7 cellular contexts compared by ENCODE assay signal in genomic region chr17:74780443-74781238, GRCh38. TPM values are rescaled to one million over a fixed set of nuclear protein-coding genes. Genes with fewer than 3 reads are reported as not detected.
DNase-seq lines count a peak whose midpoint lies in the region; ATAC-seq, FAIRE-seq and TF ChIP-seq lines count a peak whose summit lies in the region.

No MANE protein-coding gene starts in this region.

- no peaks in the 10 kb centered on the region for H4K20me1 ChIP-seq in HepG2 (ENCODE audit: insufficient read depth, low read length)

- peak; percentile 92 for TF ChIP-seq RAD21 in HepG2 (CRISPR knock-in tag; IDR thresholded peaks at IDR 0.05)

- no peak overlapping the region for H3K4me2 ChIP-seq in HepG2 (ENCODE audit: low read depth, low read length)

- ATAC-seq in HepG2 (peak; percentile 82), GM21360 (IDR thresholded peaks at IDR 0.05; ENCODE audit: unreplicated experiment) (no peak)

- H3K27ac ChIP-seq in HepG2 (ENCODE audit: extremely low read length, insufficient read depth, low read length), result no peak overlapping the region

- TF ChIP-seq EP300 in HepG2 (IDR thresholded peaks at IDR 0.05; ENCODE audit: low read depth in 2 of 2, low read length in 2 of 2) (no peak), HepG2 (CRISPR knock-in tag; IDR thresholded peaks at IDR 0.05; ENCODE audit: borderline replicate concordance) (no peak)

- no peak overlapping the region for H3K4me3 ChIP-seq in HepG2 (replicated peaks in 1 of 3; ENCODE audit: insufficient read depth in 1 of 3, low read depth in 2 of 3, low read length in 3 of 3)

- peaks cover 63% of the 10 kb centered on the region for H3K36me3 Mint-ChIP-seq in activated CD4-positive, alpha-beta memory T cell treated with anti-CD3 and anti-CD28 coated beads, Interleukin-2, amount 10 ng/mL, durations not matched to agents 7 days and 5 days (ENCODE audit: low read depth)

- peak overlapping the region; percentile 65 for H3K4me3 Mint-ChIP-seq in activated CD4-positive, alpha-beta memory T cell treated with anti-CD3 and anti-CD28 coated beads, Interleukin-2, amount 10 ng/mL, durations not matched to agents 7 days and 5 days

- H3K27ac Mint-ChIP-seq in activated CD4-positive, alpha-beta memory T cell treated with anti-CD3 and anti-CD28 coated beads, Interleukin-2, amount 10 ng/mL, durations not matched to agents 7 days and 5 days, result peak overlapping the region; percentile 99

- DNase-seq in G401 (ENCODE audit: low spot score) (peak; percentile 64), LHCN-M2 (ENCODE audit: low read depth) (peak; percentile 64), HepG2 (ENCODE audit: low spot score) (peak; percentile 88), NCI-H1930 (lab: John Stamatoyannopoulos, UW) (no peak)
- peak; percentile 58 for DNase-seq in activated CD4-positive, alpha-beta memory T cell treated with anti-CD3 and anti-CD28 coated beads, Interleukin-2, amount 10 ng/mL, durations not matched to agents 7 days and 5 days
- DNase-seq in activated CD4-positive, CD25-positive, alpha-beta regulatory T cell treated with anti-CD3 and anti-CD28 coated beads, Interleukin-2, amount 50 U/mL, for 72 hours, result no peak

- H3K36me3 ChIP-seq in HepG2 (replicated peaks in 1 of 2; ENCODE audit: control insufficient read depth in 1 of 2, insufficient read depth in 2 of 2, low read length in 2 of 2), result peaks cover 0 to 4% of the 10 kb centered on the region in 2 experiments; a peak in 2 of 5 replicates

- no peak overlapping the region for H2AFZ ChIP-seq in HepG2 (ENCODE audit: low read length)

- POLR2A ChIA-PET in activated CD4-positive, alpha-beta memory T cell treated with anti-CD3 and anti-CD28 coated beads, Interleukin-2, amount 10 ng/mL, durations not matched to agents 7 days and 5 days (lab: Charles Lee), result interaction anchor here (1.0 to 3.3 kb wide), 13 partner anchors 8 to 123 kb away, joined by 3 to 68 read pairs (median 12); partner anchors contain the start of genes FDXR, NHERF1 and RAB37
- POLR2A ChIA-PET in HepG2 (lab: Yijun Ruan, JAX), result interaction anchor here (29.3 kb wide), 1 partner anchor 26 kb away, joined by 1459 read pairs; the partner anchor contains the start of gene NHERF1

- WGBS in HepG2 (ENCODE audit: low lambda C conversion rate), result 56% methylated on average over 7 of the region's 7 CpGs

- no peaks in the 10 kb centered on the region for H3K9me3 Mint-ChIP-seq in activated CD4-positive, alpha-beta memory T cell treated with anti-CD3 and anti-CD28 coated beads, Interleukin-2, amount 10 ng/mL, durations not matched to agents 7 days and 5 days

- CTCF ChIA-PET in activated CD4-positive, alpha-beta memory T cell treated with anti-CD3 and anti-CD28 coated beads, Interleukin-2, amount 10 ng/mL, durations not matched to agents 7 days and 5 days (lab: Charles Lee), result interaction anchor here (0.7 to 4.8 kb wide), 16 partner anchors 10 to 125 kb away, joined by 3 to 32 read pairs (median 8); partner anchors contain the start of genes NHERF1 and RAB37
- CTCF ChIA-PET in HepG2 (lab: Yijun Ruan, JAX; ENCODE audit: low intra/inter-chr PET ratio, low total read pairs), result interaction anchor here (0.9 to 5.7 kb wide), 8 partner anchors 10 to 123 kb away, joined by 3 to 103 read pairs (median 6); partner anchors contain the start of gene NHERF1

- in situ Hi-C loops in G401 (cut with HindIII; ENCODE audit: low sequenced_read_pairs), result no loop called here
- in situ Hi-C loops in HepG2 (cut with HindIII; ENCODE audit: extremely low pct_ligation_motif_present, low pct_unique_long_range_greater_than_20kb), result loop anchor here (5.0 kb wide), 2 partner anchors 33 to 123 kb away; partner anchors contain the start of gene NHERF1

- peaks cover 89% of the 10 kb centered on the region for H3K4me1 Mint-ChIP-seq in activated CD4-positive, alpha-beta memory T cell treated with anti-CD3 and anti-CD28 coated beads, Interleukin-2, amount 10 ng/mL, durations not matched to agents 7 days and 5 days

- TF ChIP-seq POLR2A in HepG2 (IDR thresholded peaks at IDR 0.05; ENCODE audit: insufficient read depth in 1 of 2, low read depth in 2 of 2, low read length in 2 of 2), result no peak

- peak; percentile 91 for TF ChIP-seq CTCF in HepG2 (CRISPR knock-in tag; IDR thresholded peaks at IDR 0.05)

- intact Hi-C loops in HepG2 (cut with micrococcal nuclease; ENCODE audit: unreplicated experiment), result loop anchor here (1.0 kb wide), 2 partner anchors 36 to 123 kb away; no protein-coding TSS in a partner anchor

- no peaks in the 10 kb centered on the region for H3K9me3 ChIP-seq in HepG2 (ENCODE audit: low read length)

- no peaks in the 10 kb centered on the region; a peak in 1 of 5 replicates for H3K27me3 ChIP-seq in HepG2 (ENCODE audit: control insufficient read depth in 1 of 2, insufficient read depth in 2 of 2, low read length in 2 of 2)

- peak; percentile 92 for FAIRE-seq in HepG2 (lab: Jason Lieb, UNC)

- no peaks in the 10 kb centered on the region for H3K27me3 Mint-ChIP-seq in activated CD4-positive, alpha-beta memory T cell treated with anti-CD3 and anti-CD28 coated beads, Interleukin-2, amount 10 ng/mL, durations not matched to agents 7 days and 5 days

- H3K9ac ChIP-seq in HepG2 (ENCODE audit: insufficient read depth, low read depth, low read length), result no peak overlapping the region

- peaks cover 13% of the 10 kb centered on the region for H3K4me1 ChIP-seq in HepG2 (ENCODE audit: insufficient read depth, low read length)

- peaks cover 9% of the 10 kb centered on the region for H3K79me2 ChIP-seq in HepG2 (ENCODE audit: insufficient read depth, low read length)

- BruUV-seq in HepG2 (replicated peaks; lab: Mats Ljungman, UMichigan), result no TSS peak

RNA-seq across cellular contexts. Expression of gene NAT9, which starts 4.5 kb away (rescaled TPM):
- 31.0 and 32.7 TPM in 2 replicates for total RNA-seq in G401 (2014; rRNA removed; shearing (Covaris generic))
- 35.5 and 39.1 TPM in 2 replicates for total RNA-seq in LHCN-M2 (2014; rRNA removed)
- 43.9 TPM for polyA plus RNA-seq in LHCN-M2 (2012)
- total RNA-seq in activated CD4-positive, alpha-beta memory T cell treated with anti-CD3 and anti-CD28 coated beads, Interleukin-2, amount 10 ng/mL, durations not matched to agents 7 days and 5 days, result 10 to 100 TPM; 32.1 to 32.3 TPM
- total RNA-seq in HepG2 (2016; rRNA removed; fragmentation: Illumina TruSeq; extraction: Trizol), result 37.6 and 44.2 TPM in 2 replicates
- total RNA-seq in HepG2 (2016; cell fraction: cytosol; rRNA removed; fragmentation: Illumina TruSeq; extraction: Trizol; ENCODE audit: low read depth), result 16.5 and 18.6 TPM in 2 replicates
- 38.7 and 44.6 TPM in 2 replicates for total RNA-seq in HepG2 (2016; cell fraction: insoluble cytoplasmic fraction; rRNA removed; fragmentation: Illumina TruSeq; extraction: Trizol)
- total RNA-seq in HepG2 (2016; cell fraction: membrane; rRNA removed; fragmentation: Illumina TruSeq; extraction: Trizol), result 25.6 and 29.9 TPM in 2 replicates
- 44.5 and 46.0 TPM in 2 replicates for total RNA-seq in HepG2 (2016; cell fraction: nucleus; rRNA removed; fragmentation: Illumina TruSeq; extraction: Trizol)
- polyA plus RNA-seq in HepG2 (2011; rRNA removed), result 39.7 and 49.8 TPM in 2 replicates
- 37.1 and 45.5 TPM in 2 replicates for polyA plus RNA-seq in HepG2 (2011; cell fraction: cytosol; rRNA removed)
- 152 and 183 TPM in 2 replicates for polyA plus RNA-seq in HepG2 (2011; cell fraction: nucleus; rRNA removed)
- polyA plus RNA-seq in HepG2 (2012), result 37.3 and 50.6 TPM in 2 replicates
- polyA plus RNA-seq in HepG2 (2016; cell fraction: cytosol; fragmentation: Illumina TruSeq; extraction: Trizol; ENCODE audit: low read depth), result 8.7 and 8.9 TPM in 2 replicates
- polyA plus RNA-seq in HepG2 (2016; cell fraction: insoluble cytoplasmic fraction; fragmentation: Illumina TruSeq; extraction: Trizol; ENCODE audit: low read depth), result 35.3 and 35.8 TPM in 2 replicates
- polyA plus RNA-seq in HepG2 (2016; cell fraction: membrane; fragmentation: Illumina TruSeq; extraction: Trizol; ENCODE audit: low read depth), result 17.6 and 19.9 TPM in 2 replicates
- polyA plus RNA-seq in HepG2 (2016; cell fraction: nucleus; fragmentation: Illumina TruSeq; extraction: Trizol; ENCODE audit: insufficient read depth, low read depth), result 74.0 and 80.9 TPM in 2 replicates
- 32.3 and 53.7 TPM in 2 replicates for polyA minus RNA-seq in HepG2 (2011; rRNA and poly(A)+ RNA removed; ENCODE audit: low replicate concordance)
- 12.7 and 14.7 TPM in 2 replicates for polyA minus RNA-seq in HepG2 (2011; cell fraction: cytosol; rRNA and poly(A)+ RNA removed)
- 56.3 and 64.3 TPM in 2 replicates for polyA minus RNA-seq in HepG2 (2011; cell fraction: nucleus; rRNA and poly(A)+ RNA removed)

RNA-seq across cellular contexts. Expression of gene NHERF1, which starts 32.2 kb away (rescaled TPM):
- 82.3 and 90.0 TPM in 2 replicates for total RNA-seq in G401 (2014; rRNA removed; shearing (Covaris generic))
- total RNA-seq in LHCN-M2 (2014; rRNA removed) (97.6 and 119 TPM in 2 replicates), HepG2 (2016; rRNA removed; fragmentation: Illumina TruSeq; extraction: Trizol) (138 and 169 TPM in 2 replicates)
- polyA plus RNA-seq in LHCN-M2 (2012), result 98.4 TPM
- total RNA-seq in activated CD4-positive, alpha-beta memory T cell treated with anti-CD3 and anti-CD28 coated beads, Interleukin-2, amount 10 ng/mL, durations not matched to agents 7 days and 5 days, result 100 to 1,000 TPM; 320 to 328 TPM
- total RNA-seq in HepG2 (2016; cell fraction: cytosol; rRNA removed; fragmentation: Illumina TruSeq; extraction: Trizol; ENCODE audit: low read depth), result 27.0 and 28.2 TPM in 2 replicates
- 118 and 171 TPM in 2 replicates for total RNA-seq in HepG2 (2016; cell fraction: insoluble cytoplasmic fraction; rRNA removed; fragmentation: Illumina TruSeq; extraction: Trizol)
- 64.4 and 79.9 TPM in 2 replicates for total RNA-seq in HepG2 (2016; cell fraction: membrane; rRNA removed; fragmentation: Illumina TruSeq; extraction: Trizol)
- total RNA-seq in HepG2 (2016; cell fraction: nucleus; rRNA removed; fragmentation: Illumina TruSeq; extraction: Trizol), result 75.3 and 85.2 TPM in 2 replicates
- 266 and 269 TPM in 2 replicates for polyA plus RNA-seq in HepG2 (2011; rRNA removed)
- polyA plus RNA-seq in HepG2 (2011; cell fraction: cytosol; rRNA removed), result 232 and 243 TPM in 2 replicates
- 152 and 164 TPM in 2 replicates for polyA plus RNA-seq in HepG2 (2011; cell fraction: nucleus; rRNA removed)
- 209 and 226 TPM in 2 replicates for polyA plus RNA-seq in HepG2 (2012)
- 52.4 and 55.7 TPM in 2 replicates for polyA plus RNA-seq in HepG2 (2016; cell fraction: cytosol; fragmentation: Illumina TruSeq; extraction: Trizol; ENCODE audit: low read depth)
- 275 and 359 TPM in 2 replicates for polyA plus RNA-seq in HepG2 (2016; cell fraction: insoluble cytoplasmic fraction; fragmentation: Illumina TruSeq; extraction: Trizol; ENCODE audit: low read depth)
- polyA plus RNA-seq in HepG2 (2016; cell fraction: membrane; fragmentation: Illumina TruSeq; extraction: Trizol; ENCODE audit: low read depth), result 109 and 126 TPM in 2 replicates
- polyA plus RNA-seq in HepG2 (2016; cell fraction: nucleus; fragmentation: Illumina TruSeq; extraction: Trizol; ENCODE audit: insufficient read depth, low read depth), result 248 and 253 TPM in 2 replicates
- polyA minus RNA-seq in HepG2 (2011; rRNA and poly(A)+ RNA removed; ENCODE audit: low replicate concordance), result 92.0 and 295 TPM in 2 replicates
- 130 and 139 TPM in 2 replicates for polyA minus RNA-seq in HepG2 (2011; cell fraction: cytosol; rRNA and poly(A)+ RNA removed)
- 62.8 and 68.1 TPM in 2 replicates for polyA minus RNA-seq in HepG2 (2011; cell fraction: nucleus; rRNA and poly(A)+ RNA removed)

RNA-seq across cellular contexts. Expression of gene RAB37, which starts 43.6 kb away (rescaled TPM):
- 1.4 and 4.2 TPM in 2 replicates for total RNA-seq in G401 (2014; rRNA removed; shearing (Covaris generic))
- total RNA-seq in LHCN-M2 (2014; rRNA removed) (0.19 and 0.34 TPM in 2 replicates), HepG2 (2016; rRNA removed; fragmentation: Illumina TruSeq; extraction: Trizol) (0.91 and 1.1 TPM in 2 replicates)
- polyA plus RNA-seq in LHCN-M2 (2012), result 0.70 TPM
- total RNA-seq in activated CD4-positive, alpha-beta memory T cell treated with anti-CD3 and anti-CD28 coated beads, Interleukin-2, amount 10 ng/mL, durations not matched to agents 7 days and 5 days, result 10 to 100 TPM; 56.1 to 58.5 TPM
- 0.30 TPM in 1 of 2 replicates, not detected in the other for total RNA-seq in HepG2 (2016; cell fraction: cytosol; rRNA removed; fragmentation: Illumina TruSeq; extraction: Trizol; ENCODE audit: low read depth)
- 0.73 and 1.0 TPM in 2 replicates for total RNA-seq in HepG2 (2016; cell fraction: insoluble cytoplasmic fraction; rRNA removed; fragmentation: Illumina TruSeq; extraction: Trizol)
- total RNA-seq in HepG2 (2016; cell fraction: membrane; rRNA removed; fragmentation: Illumina TruSeq; extraction: Trizol), result 0.83 and 0.93 TPM in 2 replicates
- total RNA-seq in HepG2 (2016; cell fraction: nucleus; rRNA removed; fragmentation: Illumina TruSeq; extraction: Trizol), result 0.96 and 1.3 TPM in 2 replicates
- polyA plus RNA-seq in HepG2 (2011; rRNA removed), result 3.7 and 4.7 TPM in 2 replicates
- 2.1 and 2.8 TPM in 2 replicates for polyA plus RNA-seq in HepG2 (2011; cell fraction: cytosol; rRNA removed)
- 7.0 and 8.4 TPM in 2 replicates for polyA plus RNA-seq in HepG2 (2011; cell fraction: nucleus; rRNA removed)
- polyA plus RNA-seq in HepG2 (2012), result 1.8 and 2.4 TPM in 2 replicates
- 0.18 and 0.22 TPM in 2 replicates for polyA plus RNA-seq in HepG2 (2016; cell fraction: cytosol; fragmentation: Illumina TruSeq; extraction: Trizol; ENCODE audit: low read depth)
- 0.83 and 0.93 TPM in 2 replicates for polyA plus RNA-seq in HepG2 (2016; cell fraction: insoluble cytoplasmic fraction; fragmentation: Illumina TruSeq; extraction: Trizol; ENCODE audit: low read depth)
- 0.48 and 0.49 TPM in 2 replicates for polyA plus RNA-seq in HepG2 (2016; cell fraction: membrane; fragmentation: Illumina TruSeq; extraction: Trizol; ENCODE audit: low read depth)
- 2.4 and 2.8 TPM in 2 replicates for polyA plus RNA-seq in HepG2 (2016; cell fraction: nucleus; fragmentation: Illumina TruSeq; extraction: Trizol; ENCODE audit: insufficient read depth, low read depth)
- 2.2 TPM in 1 of 2 replicates, not detected in the other for polyA minus RNA-seq in HepG2 (2011; rRNA and poly(A)+ RNA removed; ENCODE audit: low replicate concordance)
- polyA minus RNA-seq in HepG2 (2011; cell fraction: cytosol; rRNA and poly(A)+ RNA removed), result 0.70 and 2.0 TPM in 2 replicates
- polyA minus RNA-seq in HepG2 (2011; cell fraction: nucleus; rRNA and poly(A)+ RNA removed), result 1.4 and 1.7 TPM in 2 replicates

Comparison
In these comparisons a context has a peak if more than half of its experiments do, and no peak if none do; other contexts are left out.
1. DNase-seq: peak in G401 (single experiment), LHCN-M2 (single experiment), activated CD4-positive, alpha-beta memory T cell treated with anti-CD3 and anti-CD28 coated beads, Interleukin-2, amount 10 ng/mL, durations not matched to agents 7 days and 5 days (single experiment) and HepG2 (single experiment); none in NCI-H1930 (0 of 2) and activated CD4-positive, CD25-positive, alpha-beta regulatory T cell treated with anti-CD3 and anti-CD28 coated beads, Interleukin-2, amount 50 U/mL, for 72 hours (single experiment).
2. RNA of gene RAB37, which starts 43.6 kb away (total RNA-seq): 56.1 to 58.5 TPM in activated CD4-positive, alpha-beta memory T cell treated with anti-CD3 and anti-CD28 coated beads, Interleukin-2, amount 10 ng/mL, durations not matched to agents 7 days and 5 days; 1.4 to 4.2 TPM in G401, 0.30 to 1.3 TPM in HepG2 and 0.19 to 0.34 TPM in LHCN-M2; every median in the first group is over 10 times any median in the second.